ENCODE assay signal across 29 cellular contexts in the genomic region with DNA sequence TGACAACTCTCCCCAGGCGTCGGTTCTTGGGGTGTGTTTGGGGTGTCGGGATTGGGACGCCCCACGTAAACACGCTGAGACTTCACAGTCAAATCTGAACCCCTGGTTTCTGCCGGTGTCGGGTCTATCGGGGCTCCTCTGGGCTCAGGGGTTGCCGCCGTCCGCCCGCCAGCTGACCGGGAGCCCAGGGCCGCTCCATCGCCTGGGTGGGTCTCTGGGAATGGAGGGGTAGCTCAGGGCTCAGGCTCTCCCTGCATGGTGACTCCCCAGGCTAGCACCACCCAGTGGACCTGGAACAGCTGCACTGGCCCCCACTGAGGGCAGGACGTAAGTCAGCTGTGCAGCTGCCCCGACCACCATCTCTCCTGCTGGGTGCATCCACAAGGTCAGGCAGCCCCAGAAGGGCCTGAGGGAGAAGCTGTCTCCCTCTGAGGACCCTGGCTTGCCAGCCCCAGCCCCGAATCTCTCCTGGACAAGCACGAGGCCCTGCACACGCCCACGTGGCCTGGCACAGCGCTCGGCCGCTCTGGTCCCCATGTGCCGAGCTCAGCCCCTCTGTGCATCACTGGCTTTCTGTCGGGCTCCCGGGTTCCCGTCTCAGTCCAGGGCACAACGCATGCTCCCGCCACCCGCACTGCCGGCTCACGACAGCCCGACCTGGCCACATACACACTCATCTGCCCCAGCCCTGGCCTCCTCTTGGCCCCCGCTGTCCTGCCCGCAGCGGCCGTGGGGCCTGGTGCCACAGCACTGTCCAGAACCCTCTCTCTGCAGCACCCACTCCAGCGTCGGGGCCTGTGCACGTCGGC. TPM values are rescaled to one million over a fixed set of nuclear protein-coding genes. Genes with fewer than 3 reads are reported as not detected.
DNase-seq lines count a peak whose midpoint lies in the region; ATAC-seq, FAIRE-seq and TF ChIP-seq lines count a peak whose summit lies in the region.
"Had no signal": no experiment of that assay in that cellular context is flagged by ENCODE, and none has a peak within 500 bp of the region (broad histone marks: within the 10 kb centered on the region; RNA-seq: fewer than 3 reads in every experiment).

No MANE protein-coding gene starts in this region.

- H3K4me1 Mint-ChIP-seq in astrocyte (ENCODE audit: low read depth, unreplicated experiment) = peaks cover 10% of the 10 kb centered on the region
- H3K4me1 Mint-ChIP-seq in naive thymus-derived CD4-positive, alpha-beta T cell = peaks cover 21 to 67% (median 36%) of the 10 kb centered on the region in 7 donors
- peaks cover 18% of the 10 kb centered on the region for H3K4me1 Mint-ChIP-seq in mesothelial cell of epicardium
- H3K4me1 Mint-ChIP-seq in activated CD8-positive, alpha-beta T cell treated with anti-CD3 and anti-CD28 coated beads for 36 hours (ENCODE audit: low read depth) = peaks cover 42% of the 10 kb centered on the region

- no TSS peak for BruUV-seq in HCT116 (replicated peaks; lab: Mats Ljungman, UMichigan)

- H2AFZ ChIP-seq in HCT116 (ENCODE audit: low read depth, low read length, poor library complexity, severe bottlenecking) = no peak overlapping the region
- H2AFZ ChIP-seq in astrocyte (ENCODE audit: low read depth, low read length) = no peak overlapping the region

- H3K9me3 Mint-ChIP-seq in astrocyte (ENCODE audit: unreplicated experiment) (no peaks in the 10 kb centered on the region), mesothelial cell of epicardium (no peaks in the 10 kb centered on the region)
- H3K9me3 Mint-ChIP-seq in naive thymus-derived CD4-positive, alpha-beta T cell = peaks cover 0 to 3% (median 0%) of the 10 kb centered on the region in 11 donors
- H3K9me3 Mint-ChIP-seq in activated CD8-positive, alpha-beta T cell treated with anti-CD3 and anti-CD28 coated beads for 36 hours = no peaks in the 10 kb centered on the region
- H3K9me3 Mint-ChIP-seq: activated T-cell treated with anti-CD3 and anti-CD28 coated beads, Interleukin-2, amount 50 U/mL, for 72 hours; dendritic cell treated with granulocyte-macrophage colony-stimulating factor and Interleukin-4, amounts not matched to agents 40 ng/mL and 50 ng/mL, for 4 days; T-helper 2 cell treated with Interferon-gamma antibody and Interleukin-4, amounts not matched to agents 5 μg/mL and 100 μg/mL, for 36 hours; WTC11 had no signal

- ATAC-seq in HCT116 = peak; percentile 26; the same call in 1 of the 2 replicates
- no peak for ATAC-seq in naive thymus-derived CD4-positive, alpha-beta T cell
- no peak for ATAC-seq in activated CD8-positive, alpha-beta T cell treated with anti-CD3 and anti-CD28 coated beads for 36 hours
- ATAC-seq: activated CD8-positive, alpha-beta T cell treated with anti-CD3 and anti-CD28 coated beads, Interleukin-2, amount 10 ng/mL, durations not matched to agents 7 days and 5 days; activated T-cell treated with anti-CD3 and anti-CD28 coated beads, Interleukin-2, amount 50 U/mL, for 72 hours; WTC11 had no signal

- POLR2A ChIA-PET in HCT116 (lab: Charles Lee) = no interaction called here
- POLR2A ChIA-PET in naive thymus-derived CD4-positive, alpha-beta T cell (lab: Charles Lee) = no interaction called here
- POLR2A ChIA-PET in activated CD8-positive, alpha-beta T cell treated with anti-CD3 and anti-CD28 coated beads for 36 hours (lab: Charles Lee) = interaction anchor here (0.7 to 1.8 kb wide), 3 partner anchors 11 to 25 kb away, joined by 3 to 7 read pairs (median 3); no protein-coding TSS in a partner anchor

- TF ChIP-seq CTCF in HCT116 (IDR thresholded peaks at IDR 0.05 in 2 of 3, conservative IDR thresholded peaks at IDR 0.05 in 1 of 3; ENCODE audit: borderline replicate concordance in 1 of 3, insufficient read depth in 1 of 3, low read depth in 2 of 3, low read length in 2 of 3) = no peak
- TF ChIP-seq CTCF in astrocyte (IDR thresholded peaks at IDR 0.05; ENCODE audit: insufficient read depth, low read depth, low read length) = no peak
- no peak for TF ChIP-seq CTCF in mesothelial cell of epicardium (IDR thresholded peaks at IDR 0.05; ENCODE audit: unreplicated experiment)
- TF ChIP-seq CTCF in activated CD8-positive, alpha-beta T cell treated with anti-CD3 and anti-CD28 coated beads for 36 hours (IDR thresholded peaks at IDR 0.05) = no peak

- no peak for FAIRE-seq in astrocyte (lab: Jason Lieb, UNC)
- FAIRE-seq: islet of Langerhans had no signal

- peaks cover 100% of the 10 kb centered on the region in 11 experiments for H4K20me1 ChIP-seq in BLaER1 treated with 17β-estradiol and CSF1 and Interleukin-3, amounts not matched to agents 10 nM and 100 nM
- H4K20me1 ChIP-seq in HCT116 (ENCODE audit: insufficient read depth) (peaks cover 4% of the 10 kb centered on the region; the same call in 1 of the 2 replicates), astrocyte (ENCODE audit: insufficient read depth, low read length) (peaks cover 96% of the 10 kb centered on the region)

- no peak for TF ChIP-seq RAD21 in HCT116 (IDR thresholded peaks at IDR 0.05; ENCODE audit: low read depth)

- peak overlapping the region; percentile 50 for H3K4me3 Mint-ChIP-seq in astrocyte (ENCODE audit: unreplicated experiment)
- H3K4me3 Mint-ChIP-seq in naive thymus-derived CD4-positive, alpha-beta T cell = peak overlapping the region in 3 of 10 donors; percentile 48 to 95 (median 52)
- no peak overlapping the region for H3K4me3 Mint-ChIP-seq in mesothelial cell of epicardium
- H3K4me3 Mint-ChIP-seq in activated CD8-positive, alpha-beta T cell treated with anti-CD3 and anti-CD28 coated beads for 36 hours = no peak overlapping the region
- H3K4me3 Mint-ChIP-seq: activated CD8-positive, alpha-beta T cell treated with anti-CD3 and anti-CD28 coated beads, Interleukin-2, amount 10 ng/mL, durations not matched to agents 7 days and 5 days; dendritic cell treated with granulocyte-macrophage colony-stimulating factor and Interleukin-4, amounts not matched to agents 40 ng/mL and 50 ng/mL, for 4 days; T-helper 2 cell treated with Interferon-gamma antibody and Interleukin-4, amounts not matched to agents 5 μg/mL and 100 μg/mL, for 36 hours; WTC11 had no signal

- intact Hi-C loops in HCT116 (cut with micrococcal nuclease) = no loop called here
- intact Hi-C loops in naive thymus-derived CD4-positive, alpha-beta T cell (cut with micrococcal nuclease) = no loop called here
- intact Hi-C loops in activated CD8-positive, alpha-beta T cell treated with anti-CD3 and anti-CD28 coated beads for 36 hours (cut with micrococcal nuclease) = no loop called here

- no peaks in the 10 kb centered on the region for H3K9me2 ChIP-seq in HCT116 (ENCODE audit: insufficient read depth)

- H3K79me2 ChIP-seq in HCT116 (ENCODE audit: insufficient read depth, low read length) (peaks cover 100% of the 10 kb centered on the region), astrocyte (ENCODE audit: insufficient read depth, low read length) (peaks cover 98% of the 10 kb centered on the region)

- no peaks in the 10 kb centered on the region for H3K27me3 ChIP-seq in BLaER1 treated with 17β-estradiol and CSF1 and Interleukin-3, amounts not matched to agents 10 nM and 100 nM
- H3K27me3 ChIP-seq in HCT116 (ENCODE audit: insufficient read depth, low read length) = no peaks in the 10 kb centered on the region
- no peaks in the 10 kb centered on the region for H3K27me3 ChIP-seq in astrocyte (ENCODE audit: insufficient read depth, low read length)
- no peaks in the 10 kb centered on the region for H3K27me3 ChIP-seq in naive thymus-derived CD4-positive, alpha-beta T cell (ENCODE audit: control insufficient read depth in 2 of 2, insufficient read depth in 2 of 2, low read length in 2 of 2)
- H3K27me3 ChIP-seq: ovary, right lobe of liver, tibial artery had no signal

- H3K36me3 Mint-ChIP-seq in astrocyte (ENCODE audit: low read depth, unreplicated experiment) = no peaks in the 10 kb centered on the region
- H3K36me3 Mint-ChIP-seq in naive thymus-derived CD4-positive, alpha-beta T cell = peaks cover 0 to 8% (median 0%) of the 10 kb centered on the region in 5 donors
- no peaks in the 10 kb centered on the region for H3K36me3 Mint-ChIP-seq in mesothelial cell of epicardium
- H3K36me3 Mint-ChIP-seq in activated CD8-positive, alpha-beta T cell treated with anti-CD3 and anti-CD28 coated beads for 36 hours (ENCODE audit: low read depth) = peaks cover 45% of the 10 kb centered on the region
- H3K36me3 Mint-ChIP-seq: WTC11 had no signal

- no peaks in the 10 kb centered on the region for H3K27me3 Mint-ChIP-seq in astrocyte (ENCODE audit: low read depth, unreplicated experiment)
- H3K27me3 Mint-ChIP-seq in naive thymus-derived CD4-positive, alpha-beta T cell = no peaks in the 10 kb centered on the region
- no peaks in the 10 kb centered on the region for H3K27me3 Mint-ChIP-seq in mesothelial cell of epicardium (ENCODE audit: low read depth)
- H3K27me3 Mint-ChIP-seq in activated CD8-positive, alpha-beta T cell treated with anti-CD3 and anti-CD28 coated beads for 36 hours = no peaks in the 10 kb centered on the region
- H3K27me3 Mint-ChIP-seq: dendritic cell treated with granulocyte-macrophage colony-stimulating factor and Interleukin-4, amounts not matched to agents 40 ng/mL and 50 ng/mL, for 4 days had no signal

- no peak overlapping the region for H3K27ac Mint-ChIP-seq in astrocyte (ENCODE audit: unreplicated experiment)
- H3K27ac Mint-ChIP-seq in naive thymus-derived CD4-positive, alpha-beta T cell = peak overlapping the region in 5 of 9 donors; percentile 16 to 86 (median 69)
- no peak overlapping the region for H3K27ac Mint-ChIP-seq in mesothelial cell of epicardium
- H3K27ac Mint-ChIP-seq in activated CD8-positive, alpha-beta T cell treated with anti-CD3 and anti-CD28 coated beads for 36 hours = no peak overlapping the region
- H3K27ac Mint-ChIP-seq: dendritic cell treated with granulocyte-macrophage colony-stimulating factor and Interleukin-4, amounts not matched to agents 40 ng/mL and 50 ng/mL, for 4 days had no signal

- no peaks in the 10 kb centered on the region for H3K9me3 ChIP-seq in BLaER1 treated with 17β-estradiol and CSF1 and Interleukin-3, amounts not matched to agents 10 nM and 100 nM (replicated peaks in 1 of 11)
- H3K9me3 ChIP-seq in HCT116 (ENCODE audit: control insufficient read depth in 1 of 2, insufficient read depth in 1 of 2, low read depth in 1 of 2, low read length in 2 of 2) (no peaks in the 10 kb centered on the region), astrocyte (ENCODE audit: insufficient read depth, low read depth, low read length) (no peaks in the 10 kb centered on the region)
- no peaks in the 10 kb centered on the region for H3K9me3 ChIP-seq in naive thymus-derived CD4-positive, alpha-beta T cell (ENCODE audit: control insufficient read depth in 2 of 3, low read length in 3 of 3)
- H3K9me3 ChIP-seq: ovary, right lobe of liver, tibial artery had no signal

- H3K4me2 ChIP-seq in BLaER1 treated with 17β-estradiol and CSF1 and Interleukin-3, amounts not matched to agents 10 nM and 100 nM = peak overlapping the region in 3 of 11 experiments; percentile 5 to 28 (median 12); a peak in 1 of 22 replicates
- no peak overlapping the region for H3K4me2 ChIP-seq in HCT116 (ENCODE audit: low read length)
- no peak overlapping the region for H3K4me2 ChIP-seq in astrocyte (ENCODE audit: low read length)

- no peak for TF ChIP-seq POLR2A in HCT116 (IDR thresholded peaks at IDR 0.05; ENCODE audit: borderline replicate concordance, extremely low read depth, insufficient read depth, insufficient read length)

- peak overlapping the region in 9 of 11 experiments; percentile 31 to 99 (median 94); a peak in 14 of 22 replicates for H3K9ac ChIP-seq in BLaER1 treated with 17β-estradiol and CSF1 and Interleukin-3, amounts not matched to agents 10 nM and 100 nM
- H3K9ac ChIP-seq in HCT116 (ENCODE audit: low read length) (no peak overlapping the region), astrocyte (ENCODE audit: low read length) (no peak overlapping the region)

- H3K36me3 ChIP-seq in BLaER1 treated with 17β-estradiol and CSF1 and Interleukin-3, amounts not matched to agents 10 nM and 100 nM = peaks cover 50 to 92% (median 72%) of the 10 kb centered on the region in 11 experiments
- H3K36me3 ChIP-seq in HCT116 (ENCODE audit: control insufficient read depth in 1 of 2, insufficient read depth in 2 of 2, low read length in 2 of 2) (peaks cover 3 to 36% of the 10 kb centered on the region in 2 experiments; a peak in 3 of 4 replicates), astrocyte (ENCODE audit: insufficient read depth, low read length) (peaks cover 4% of the 10 kb centered on the region)
- H3K36me3 ChIP-seq in naive thymus-derived CD4-positive, alpha-beta T cell (ENCODE audit: control insufficient read depth in 2 of 3, insufficient read depth in 3 of 3, low read length in 3 of 3) = peaks cover 0 to 78% (median 17%) of the 10 kb centered on the region in 3 experiments
- H3K36me3 ChIP-seq: ovary had no signal

- RAD21 ChIA-PET in HCT116 (lab: Charles Lee; ENCODE audit: low non-redundant PET in 1 of 2, low total read pairs in 2 of 2, uncharacterized antibody in 2 of 2, unreplicated experiment in 2 of 2) = no interaction called here

- H3K27ac ChIP-seq in BLaER1 treated with 17β-estradiol and CSF1 and Interleukin-3, amounts not matched to agents 10 nM and 100 nM = peak overlapping the region in 1 of 11 experiments; percentile 5; a peak in 2 of 22 replicates
- H3K27ac ChIP-seq in HCT116 (ENCODE audit: low read depth, low read length) (no peak overlapping the region), astrocyte (ENCODE audit: low read depth, low read length) (no peak overlapping the region)
- peak overlapping the region; percentile 19 for H3K27ac ChIP-seq in naive thymus-derived CD4-positive, alpha-beta T cell (ENCODE audit: low read depth, low read length)
- H3K27ac ChIP-seq: epithelial cell of prostate, ovary, SK-N-MC, tibial artery had no signal

- CTCF ChIA-PET in HCT116 (lab: Charles Lee) = no interaction called here
- CTCF ChIA-PET in naive thymus-derived CD4-positive, alpha-beta T cell (lab: Charles Lee) = interaction anchor here (1.4 kb wide), 1 partner anchor 23 kb away, joined by 3 read pairs; no protein-coding TSS in a partner anchor
- CTCF ChIA-PET in activated CD8-positive, alpha-beta T cell treated with anti-CD3 and anti-CD28 coated beads for 36 hours (lab: Charles Lee) = interaction anchor here (1.1 kb wide), 1 partner anchor 77 kb away, joined by 4 read pairs; no protein-coding TSS in a partner anchor

- H3K4me3 ChIP-seq in BLaER1 treated with 17β-estradiol and CSF1 and Interleukin-3, amounts not matched to agents 10 nM and 100 nM = no peak overlapping the region
- H3K4me3 ChIP-seq in HCT116 (replicated peaks in 1 of 2; ENCODE audit: low read depth in 1 of 2, low read length in 2 of 2) (no peak overlapping the region), astrocyte (ENCODE audit: insufficient read depth, low read depth, low read length) (no peak overlapping the region)
- no peak overlapping the region for H3K4me3 ChIP-seq in naive thymus-derived CD4-positive, alpha-beta T cell (ENCODE audit: low read length)
- H3K4me3 ChIP-seq: ovary, SK-N-MC, tibial artery had no signal

- peaks cover 23 to 55% (median 48%) of the 10 kb centered on the region in 10 experiments for H3K4me1 ChIP-seq in BLaER1 treated with 17β-estradiol and CSF1 and Interleukin-3, amounts not matched to agents 10 nM and 100 nM
- peaks cover 4 to 14% of the 10 kb centered on the region in 2 experiments for H3K4me1 ChIP-seq in HCT116 (ENCODE audit: control insufficient read depth in 1 of 2, insufficient read depth in 2 of 2, low read length in 2 of 2)
- H3K4me1 ChIP-seq in astrocyte (ENCODE audit: insufficient read depth, low read length) = peaks cover 20% of the 10 kb centered on the region
- H3K4me1 ChIP-seq in naive thymus-derived CD4-positive, alpha-beta T cell (ENCODE audit: control insufficient read depth in 2 of 2, insufficient read depth in 2 of 2, low read length in 2 of 2) = peaks cover 41 to 48% of the 10 kb centered on the region in 2 donors

- DNase-seq in HCT116 (ENCODE audit: low read depth, low spot score) (no peak), astrocyte (ENCODE audit: low read depth) (no peak), hypothalamus (lab: John Stamatoyannopoulos, UW) (no peak), mesothelial cell of epicardium (ENCODE audit: low spot score in 2 of 2, unreplicated experiment in 2 of 2) (no peak), AG20443 (ENCODE audit: low spot score) (no peak)
- no peak for DNase-seq in naive thymus-derived CD4-positive, alpha-beta T cell
- DNase-seq in activated CD8-positive, alpha-beta T cell treated with anti-CD3 and anti-CD28 coated beads for 36 hours = no peak
- DNase-seq: activated CD8-positive, alpha-beta T cell treated with anti-CD3 and anti-CD28 coated beads, Interleukin-2, amount 10 ng/mL, durations not matched to agents 7 days and 5 days; activated T-cell treated with anti-CD3 and anti-CD28 coated beads, Interleukin-2, amount 50 U/mL, for 72 hours; DMS79 treated with DMSO at 0.1 percent for 48 hours; Karpas-422; NCI-H1048; NCI-H2029; NCI-H510A; ovary; stimulated activated naive CD4-positive, alpha-beta T cell; tibial artery had no signal

RNA-seq across cellular contexts. Expression of a gene that starts 6.1 kb away (rescaled TPM):
- total RNA-seq in HCT116 (2021; ENCODE audit: unreplicated experiment) (93.8 TPM), astrocyte (58.3 and 58.5 TPM in 2 replicates), mesothelial cell of epicardium (41.6 to 47.3 TPM (median 47.1 TPM) in 3 replicates)
- polyA plus RNA-seq in HCT116 (2012) = 87.9 and 89.0 TPM in 2 replicates
- 100 to 1,000 TPM in 3 of 5 experiments, 10 to 100 TPM in 2; 75.1 to 110 (median 101) TPM for total RNA-seq in naive thymus-derived CD4-positive, alpha-beta T cell
- 10 to 100 TPM; 55.3 to 70.3 TPM for polyA plus RNA-seq in naive thymus-derived CD4-positive, alpha-beta T cell
- 100 to 1,000 TPM in 1 of 2 experiments, 10 to 100 TPM in 1; 99.1 to 101 TPM for total RNA-seq in activated CD8-positive, alpha-beta T cell treated with anti-CD3 and anti-CD28 coated beads for 36 hours

RNA-seq across cellular contexts. Expression of a gene that starts 17.3 kb away (rescaled TPM):
- total RNA-seq in HCT116 (2021; ENCODE audit: unreplicated experiment) (1.5 TPM), astrocyte (0.25 TPM in 1 of 2 replicates, not detected in the other), mesothelial cell of epicardium (0.25 to 0.38 TPM in 2 of 3 replicates, not detected in the other)
- 0.35 and 0.39 TPM in 2 replicates for polyA plus RNA-seq in HCT116 (2012)
- total RNA-seq in naive thymus-derived CD4-positive, alpha-beta T cell = 1 to 10 TPM in 2 of 5 experiments, under 1 TPM in 2, not detected in 1; 0.17 to 1.8 (median 0.95) TPM
- not detected for polyA plus RNA-seq in naive thymus-derived CD4-positive, alpha-beta T cell
- under 1 TPM in 1 of 2 experiments, not detected in 1; 0.16 TPM for total RNA-seq in activated CD8-positive, alpha-beta T cell treated with anti-CD3 and anti-CD28 coated beads for 36 hours
- total RNA-seq: activated CD8-positive, alpha-beta T cell treated with anti-CD3 and anti-CD28 coated beads, Interleukin-2, amount 10 ng/mL, durations not matched to agents 7 days and 5 days; activated T-cell treated with anti-CD3 and anti-CD28 coated beads, Interleukin-2, amount 50 U/mL, for 72 hours; fibroblast of villous mesenchyme; H4 had no signal
- polyA plus RNA-seq: AG04450 had no signal

RNA-seq across cellular contexts. Expression of a gene that starts 19.2 kb away (rescaled TPM):
- total RNA-seq in HCT116 (2021; ENCODE audit: unreplicated experiment) (29.1 TPM), astrocyte (72.0 and 78.8 TPM in 2 replicates), mesothelial cell of epicardium (64.1 to 65.5 TPM (median 64.6 TPM) in 3 replicates)
- 25.7 and 26.1 TPM in 2 replicates for polyA plus RNA-seq in HCT116 (2012)
- total RNA-seq in naive thymus-derived CD4-positive, alpha-beta T cell = 1 to 10 TPM; 3.1 to 6.4 (median 5.0) TPM
- 1 to 10 TPM; 2.7 to 2.8 TPM for polyA plus RNA-seq in naive thymus-derived CD4-positive, alpha-beta T cell
- total RNA-seq in activated CD8-positive, alpha-beta T cell treated with anti-CD3 and anti-CD28 coated beads for 36 hours = 10 to 100 TPM; 12.3 TPM

RNA-seq across cellular contexts. Expression of a gene that starts 23.6 kb away (rescaled TPM):
- 138 TPM for total RNA-seq in HCT116 (2021; ENCODE audit: unreplicated experiment)
- polyA plus RNA-seq in HCT116 (2012) = 175 and 185 TPM in 2 replicates
- 43.4 and 45.3 TPM in 2 replicates for total RNA-seq in astrocyte
- total RNA-seq in naive thymus-derived CD4-positive, alpha-beta T cell = 100 to 1,000 TPM in 1 of 5 experiments, 10 to 100 TPM in 4; 61.2 to 105 (median 71.3) TPM
- polyA plus RNA-seq in naive thymus-derived CD4-positive, alpha-beta T cell = 10 to 100 TPM; 37.4 to 51.8 TPM
- total RNA-seq in mesothelial cell of epicardium = 49.5 to 56.4 TPM (median 56.4 TPM) in 3 replicates
- total RNA-seq in activated CD8-positive, alpha-beta T cell treated with anti-CD3 and anti-CD28 coated beads for 36 hours = 10 to 100 TPM; 66.6 to 67.9 TPM

RNA-seq across cellular contexts. Expression of a gene that starts 38.3 kb away (rescaled TPM):
- total RNA-seq in HCT116 (2021; ENCODE audit: unreplicated experiment) = not detected
- 0.12 and 0.16 TPM in 2 replicates for polyA plus RNA-seq in HCT116 (2012)
- total RNA-seq in astrocyte = not detected in 2 replicates
- 1 to 10 TPM in 1 of 5 experiments, under 1 TPM in 1, not detected in 3; 0.27 to 2.1 TPM for total RNA-seq in naive thymus-derived CD4-positive, alpha-beta T cell
- polyA plus RNA-seq in naive thymus-derived CD4-positive, alpha-beta T cell = not detected
- total RNA-seq in mesothelial cell of epicardium = not detected in 3 replicates
- total RNA-seq in activated CD8-positive, alpha-beta T cell treated with anti-CD3 and anti-CD28 coated beads for 36 hours = not detected
- total RNA-seq: activated CD8-positive, alpha-beta T cell treated with anti-CD3 and anti-CD28 coated beads, Interleukin-2, amount 10 ng/mL, durations not matched to agents 7 days and 5 days; fibroblast of villous mesenchyme; H4; HT-29; WTC11 had no signal
- polyA plus RNA-seq: AG04450 had no signal

Comparison
In these comparisons a context has a peak if more than half of its experiments do, and no peak if none do; other contexts are left out.
1. H3K9ac ChIP-seq: peak in BLaER1 treated with 17β-estradiol and CSF1 and Interleukin-3, amounts not matched to agents 10 nM and 100 nM (9 of 11); none in HCT116 (single experiment) and astrocyte (single experiment).
2. H3K27ac Mint-ChIP-seq: peak in naive thymus-derived CD4-positive, alpha-beta T cell (5 of 9); none in astrocyte (single experiment), mesothelial cell of epicardium (single experiment) and activated CD8-positive, alpha-beta T cell treated with anti-CD3 and anti-CD28 coated beads for 36 hours (single experiment).